In genomic region chr19:46616631-46617322, GRCh38 we compare ENCODE assay signal across 1 cellular context.
TF ChIP-seq lines count a peak whose summit lies in the region.

No MANE protein-coding gene starts in this region.

TF ChIP-seq in GM12878, 131 proteins besides CTCF, POLR2A, EP300 and RAD21 (continued from another document and continues in another):
- no peak for TF ChIP-seq ZBTB33 (IDR thresholded peaks at IDR 0.05)
- no peak for TF ChIP-seq WRNIP1 (IDR thresholded peaks at IDR 0.05; ENCODE audit: borderline replicate concordance, low read depth, low read length)
- no peak for TF ChIP-seq MYC (IDR thresholded peaks at IDR 0.05; ENCODE audit: insufficient read depth, insufficient read length, insufficient replicate concordance, low read length, severe bottlenecking)
- no peak for TF ChIP-seq MYB (IDR thresholded peaks at IDR 0.05; ENCODE audit: borderline replicate concordance, low read depth, low read length)
- TF ChIP-seq CUX1 (IDR thresholded peaks at IDR 0.05; ENCODE audit: insufficient replicate concordance, low read depth, low read length): no peak
- no peak for TF ChIP-seq SPI1 (IDR thresholded peaks at IDR 0.05; ENCODE audit: borderline replicate concordance, insufficient read depth, low read depth, low read length)
- no peak for TF ChIP-seq POLR2AphosphoS2 (IDR thresholded peaks at IDR 0.05; ENCODE audit: low read depth, low read length)
- peak; percentile 16; the same call in 1 of the 2 replicates for TF ChIP-seq CREM (IDR thresholded peaks at IDR 0.05; ENCODE audit: low read depth)
- peak; percentile 58 for TF ChIP-seq SMC3 (IDR thresholded peaks at IDR 0.05; ENCODE audit: borderline replicate concordance, low read length)
- no peak for TF ChIP-seq POU2F2 (IDR thresholded peaks at IDR 0.05; ENCODE audit: borderline replicate concordance, low read depth, low read length)
- TF ChIP-seq EED (IDR thresholded peaks at IDR 0.05; ENCODE audit: low read depth): peak; percentile 90
- TF ChIP-seq MLLT1 (IDR thresholded peaks at IDR 0.05): no peak
- peak; percentile 87 for TF ChIP-seq TCF12 (IDR thresholded peaks at IDR 0.05; ENCODE audit: low read depth, low read length)
- TF ChIP-seq SP1 (IDR thresholded peaks at IDR 0.05; ENCODE audit: low read depth, low read length): no peak
- TF ChIP-seq FOS (IDR thresholded peaks at IDR 0.05; ENCODE audit: borderline replicate concordance, extremely low read depth, insufficient read length): no peak
- TF ChIP-seq BCL11A (IDR thresholded peaks at IDR 0.05; ENCODE audit: low read depth, low read length): no peak
- no peak for TF ChIP-seq CEBPZ (IDR thresholded peaks at IDR 0.05; ENCODE audit: low read depth, low read length)
- peak in 1 of 2 experiments; percentile 23; a peak in 1 of 3 replicates for TF ChIP-seq EGR1 (IDR thresholded peaks at IDR 0.05; ENCODE audit: borderline replicate concordance in 1 of 2, low read depth in 2 of 2, low read length in 2 of 2)
- TF ChIP-seq ZSCAN29 (IDR thresholded peaks at IDR 0.05): no peak
- no peak; the same call in 1 of the 2 replicates for TF ChIP-seq FOXM1 (IDR thresholded peaks at IDR 0.05; ENCODE audit: low read depth, low read length)
- no peak for TF ChIP-seq NR2C2 (IDR thresholded peaks at IDR 0.05; ENCODE audit: borderline replicate concordance, control insufficient read depth, insufficient read length, low read depth)
- no peak for TF ChIP-seq BCL3 (IDR thresholded peaks at IDR 0.05; ENCODE audit: borderline replicate concordance, insufficient read depth, low read depth, low read length, poor library complexity, severe bottlenecking)
- TF ChIP-seq ZBED1 (IDR thresholded peaks at IDR 0.05; ENCODE audit: borderline replicate concordance): no peak
- no peak for TF ChIP-seq CHD2 (IDR thresholded peaks at IDR 0.05; ENCODE audit: borderline replicate concordance, low read depth, low read length)
- no peak for TF ChIP-seq ZBTB40 (IDR thresholded peaks at IDR 0.05; ENCODE audit: borderline replicate concordance)
- TF ChIP-seq MAX (IDR thresholded peaks at IDR 0.05; ENCODE audit: low read depth, low read length): no peak
- TF ChIP-seq MEF2A (IDR thresholded peaks at IDR 0.05; ENCODE audit: insufficient read depth, low read depth, low read length): 0 out of 2 replicates have a peak, but pooled peaks have one; percentile 8
- no peak for TF ChIP-seq SMAD5 (IDR thresholded peaks at IDR 0.05; ENCODE audit: low read depth)
- peak; percentile 36 to 66 for TF ChIP-seq IKZF2 (IDR thresholded peaks at IDR 0.05)
- TF ChIP-seq CBFB (IDR thresholded peaks at IDR 0.05; ENCODE audit: low read depth): peak; percentile 87
- no peak for TF ChIP-seq BMI1 (IDR thresholded peaks at IDR 0.05; ENCODE audit: borderline replicate concordance)
- no peak for TF ChIP-seq MTA3 (IDR thresholded peaks at IDR 0.05; ENCODE audit: borderline replicate concordance, low read length)
- TF ChIP-seq GATAD2B (conservative IDR thresholded peaks at IDR 0.05; ENCODE audit: low read depth): peak; percentile 32; the same call in 1 of the 2 replicates
- TF ChIP-seq CEBPB (IDR thresholded peaks at IDR 0.05; ENCODE audit: borderline replicate concordance in 1 of 2, low read depth in 2 of 2, low read length in 2 of 2): no peak
- TF ChIP-seq ZNF217 (IDR thresholded peaks at IDR 0.05): no peak
- TF ChIP-seq RELA (IDR thresholded peaks at IDR 0.05; ENCODE audit: borderline replicate concordance, partially characterized antibody): no peak
- no peak for TF ChIP-seq SREBF2 (IDR thresholded peaks at IDR 0.05; ENCODE audit: low read length)
- TF ChIP-seq ATF7 (IDR thresholded peaks at IDR 0.05; ENCODE audit: low read depth): no peak
- no peak for TF ChIP-seq KDM1A (IDR thresholded peaks at IDR 0.05; ENCODE audit: borderline replicate concordance)
- no peak for TF ChIP-seq JUND (IDR thresholded peaks at IDR 0.05; ENCODE audit: low read depth, low read length)
- TF ChIP-seq NBN (IDR thresholded peaks at IDR 0.05): 0 out of 2 replicates have a peak, but pooled peaks have one; percentile 12
- TF ChIP-seq BHLHE40 (IDR thresholded peaks at IDR 0.05; ENCODE audit: borderline replicate concordance in 1 of 2, low read depth in 2 of 2, low read length in 1 of 2): peak; percentile 17 to 25; a peak in 1 of 4 replicates
- no peak for TF ChIP-seq TARDBP (IDR thresholded peaks at IDR 0.05; ENCODE audit: borderline replicate concordance)
- no peak for TF ChIP-seq ATF2 (IDR thresholded peaks at IDR 0.05; ENCODE audit: low read length)
- no peak for TF ChIP-seq MTA2 (IDR thresholded peaks at IDR 0.05; ENCODE audit: low read depth)
- TF ChIP-seq RBBP5 (conservative IDR thresholded peaks at IDR 0.05): no peak
